In the genomic region with DNA sequence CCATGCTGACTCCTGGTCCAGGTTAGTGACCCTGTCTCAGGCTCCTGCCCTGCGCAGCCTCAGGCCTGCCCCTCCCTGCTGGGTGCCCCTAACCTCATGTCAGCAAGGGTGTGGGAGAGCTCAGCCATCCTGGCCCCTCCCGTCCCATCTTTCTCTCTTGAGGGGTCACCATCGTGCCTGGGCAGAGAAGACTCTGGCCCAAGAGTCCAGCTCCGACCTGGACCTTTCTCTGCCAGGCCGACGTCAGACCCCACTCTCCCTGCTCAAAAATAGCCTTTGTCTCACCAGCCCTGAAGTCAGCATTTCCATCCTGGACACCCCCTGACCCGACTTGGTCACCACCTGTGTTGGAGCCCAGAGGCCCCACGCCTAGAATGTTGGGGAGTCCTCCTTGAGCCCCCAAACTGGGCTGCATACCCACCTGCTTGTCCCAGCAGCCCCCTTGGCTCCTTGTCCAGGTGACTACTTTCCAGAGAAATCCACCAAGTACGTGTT, we compare ENCODE assay signal across 25 cellular contexts. TPM values are rescaled to one million over a fixed set of nuclear protein-coding genes. Genes with fewer than 3 reads are reported as not detected.
A peak's percentile ranks its signal among the peaks of the same experiment; 100 is the strongest.
DNase-seq lines count a peak whose midpoint lies in the region; ATAC-seq and TF ChIP-seq lines count a peak whose summit lies in the region.
"Had no signal": no experiment of that assay in that cellular context is flagged by ENCODE, and none has a peak within 500 bp of the region (broad histone marks: within the 10 kb centered on the region; RNA-seq: fewer than 3 reads in every experiment).

No MANE protein-coding gene starts in this region.

- peaks cover 18% of the 10 kb centered on the region for H3K4me1 Mint-ChIP-seq in activated T-cell treated with anti-CD3 and anti-CD28 coated beads, Interleukin-2, amount 50 U/mL, for 72 hours (ENCODE audit: low read depth)
- H3K4me1 Mint-ChIP-seq in activated T-cell treated with anti-CD3 and anti-CD28 coated beads, Interleukin-2, amount 50 U/mL, for 24 hours (ENCODE audit: low read depth) = peaks cover 19% of the 10 kb centered on the region
- H3K4me1 Mint-ChIP-seq in activated CD8-positive, alpha-beta memory T cell treated with anti-CD3 and anti-CD28 coated beads, Interleukin-2, amount 10 ng/mL, durations not matched to agents 7 days and 5 days = peaks cover 17% of the 10 kb centered on the region
- peaks cover 22% of the 10 kb centered on the region for H3K4me1 Mint-ChIP-seq in stimulated activated effector memory CD8-positive, alpha-beta T cell treated with anti-CD3 and anti-CD28 coated beads, Interleukin-12 subunit alpha, Interleukin-12 subunit beta, amount 100 ng/mL, for 72 hours

- H3K27ac Mint-ChIP-seq in activated T-cell treated with anti-CD3 and anti-CD28 coated beads, Interleukin-2, amount 50 U/mL, for 72 hours = peak overlapping the region; percentile 12
- no peak overlapping the region for H3K27ac Mint-ChIP-seq in activated T-cell treated with anti-CD3 and anti-CD28 coated beads, Interleukin-2, amount 50 U/mL, for 24 hours
- H3K27ac Mint-ChIP-seq in activated CD8-positive, alpha-beta memory T cell treated with anti-CD3 and anti-CD28 coated beads, Interleukin-2, amount 10 ng/mL, durations not matched to agents 7 days and 5 days = no peak overlapping the region
- peak overlapping the region; percentile 70 for H3K27ac Mint-ChIP-seq in stimulated activated effector memory CD8-positive, alpha-beta T cell treated with anti-CD3 and anti-CD28 coated beads, Interleukin-12 subunit alpha, Interleukin-12 subunit beta, amount 100 ng/mL, for 72 hours
- H3K27ac Mint-ChIP-seq: activated T-helper 2 cell treated with anti-CD3 and anti-CD28 coated beads, Interferon-gamma antibody, Interleukin-2, Interleukin-4, amounts not matched to agents 10 μg/mL and 5 μg/mL and 100 μg/mL, durations not matched to agents 14 hours and 24 hours and 36 hours had no signal

- no peaks in the 10 kb centered on the region for H3K9me3 Mint-ChIP-seq in activated T-cell treated with anti-CD3 and anti-CD28 coated beads, Interleukin-2, amount 50 U/mL, for 72 hours
- H3K9me3 Mint-ChIP-seq in activated T-cell treated with anti-CD3 and anti-CD28 coated beads, Interleukin-2, amount 50 U/mL, for 24 hours = no peaks in the 10 kb centered on the region
- H3K9me3 Mint-ChIP-seq in activated CD8-positive, alpha-beta memory T cell treated with anti-CD3 and anti-CD28 coated beads, Interleukin-2, amount 10 ng/mL, durations not matched to agents 7 days and 5 days (ENCODE audit: low read depth) = no peaks in the 10 kb centered on the region
- no peaks in the 10 kb centered on the region for H3K9me3 Mint-ChIP-seq in stimulated activated effector memory CD8-positive, alpha-beta T cell treated with anti-CD3 and anti-CD28 coated beads, Interleukin-12 subunit alpha, Interleukin-12 subunit beta, amount 100 ng/mL, for 72 hours
- H3K9me3 Mint-ChIP-seq: activated T-helper 2 cell treated with anti-CD3 and anti-CD28 coated beads, Interferon-gamma antibody, Interleukin-2, Interleukin-4, amounts not matched to agents 10 μg/mL and 5 μg/mL and 100 μg/mL, durations not matched to agents 14 hours and 24 hours and 36 hours; naive B cell had no signal

- DNase-seq in activated T-cell treated with anti-CD3 and anti-CD28 coated beads, Interleukin-2, amount 50 U/mL, for 72 hours = no peak
- DNase-seq in activated T-cell treated with anti-CD3 and anti-CD28 coated beads, Interleukin-2, amount 50 U/mL, for 24 hours = no peak
- DNase-seq in activated CD8-positive, alpha-beta memory T cell treated with anti-CD3 and anti-CD28 coated beads, Interleukin-2, amount 10 ng/mL, durations not matched to agents 7 days and 5 days = peak; percentile 36
- DNase-seq in islet precursor cell (peak; percentile 29), omental fat pad (ENCODE audit: low spot score) (no peak)
- no peak for DNase-seq in stimulated activated effector memory CD8-positive, alpha-beta T cell treated with anti-CD3 and anti-CD28 coated beads, Interleukin-12 subunit alpha, Interleukin-12 subunit beta, amount 100 ng/mL, for 72 hours (ENCODE audit: low spot score in 2 of 2)
- DNase-seq: activated CD4-positive, alpha-beta T cell treated with anti-CD3 and anti-CD28 coated beads, Interleukin-2, amount 50 U/mL, for 48 hours; amygdala; caudate nucleus; H7; mesenchymal stem cell; naive B cell; NCI-H187 treated with DMSO at 0.1 percent for 48 hours; NCI-H748 treated with DMSO at 0.1 percent for 48 hours; SJCRH30; stimulated activated CD4-positive, alpha-beta T cell treated with anti-CD3 and anti-CD28 coated beads, Interleukin-4, amount 100 ng/mL, for 4 hours had no signal

- H3K36me3 Mint-ChIP-seq in activated T-cell treated with anti-CD3 and anti-CD28 coated beads, Interleukin-2, amount 50 U/mL, for 72 hours (ENCODE audit: insufficient read depth in 2 of 2) = no peaks in the 10 kb centered on the region
- peaks cover 30% of the 10 kb centered on the region for H3K36me3 Mint-ChIP-seq in activated T-cell treated with anti-CD3 and anti-CD28 coated beads, Interleukin-2, amount 50 U/mL, for 24 hours (ENCODE audit: low read depth)
- H3K36me3 Mint-ChIP-seq in activated CD8-positive, alpha-beta memory T cell treated with anti-CD3 and anti-CD28 coated beads, Interleukin-2, amount 10 ng/mL, durations not matched to agents 7 days and 5 days = no peaks in the 10 kb centered on the region
- peaks cover 27% of the 10 kb centered on the region for H3K36me3 Mint-ChIP-seq in stimulated activated effector memory CD8-positive, alpha-beta T cell treated with anti-CD3 and anti-CD28 coated beads, Interleukin-12 subunit alpha, Interleukin-12 subunit beta, amount 100 ng/mL, for 72 hours
- H3K36me3 Mint-ChIP-seq: naive B cell had no signal

- CTCF ChIA-PET in activated CD8-positive, alpha-beta memory T cell treated with anti-CD3 and anti-CD28 coated beads, Interleukin-2, amount 10 ng/mL, durations not matched to agents 7 days and 5 days (lab: Charles Lee) = interaction anchor here (1.3 kb wide), 1 partner anchor 54 kb away, joined by 3 read pairs; no protein-coding TSS in a partner anchor

- H3K4me3 Mint-ChIP-seq in activated T-cell treated with anti-CD3 and anti-CD28 coated beads, Interleukin-2, amount 50 U/mL, for 72 hours = no peak overlapping the region
- no peak overlapping the region for H3K4me3 Mint-ChIP-seq in activated T-cell treated with anti-CD3 and anti-CD28 coated beads, Interleukin-2, amount 50 U/mL, for 24 hours
- H3K4me3 Mint-ChIP-seq in activated CD8-positive, alpha-beta memory T cell treated with anti-CD3 and anti-CD28 coated beads, Interleukin-2, amount 10 ng/mL, durations not matched to agents 7 days and 5 days = no peak overlapping the region
- H3K4me3 Mint-ChIP-seq in stimulated activated effector memory CD8-positive, alpha-beta T cell treated with anti-CD3 and anti-CD28 coated beads, Interleukin-12 subunit alpha, Interleukin-12 subunit beta, amount 100 ng/mL, for 72 hours = no peak overlapping the region
- H3K4me3 Mint-ChIP-seq: naive B cell had no signal

- no peak for TF ChIP-seq CTCF in omental fat pad (IDR thresholded peaks at IDR 0.05)

- ATAC-seq in activated T-cell treated with anti-CD3 and anti-CD28 coated beads, Interleukin-2, amount 50 U/mL, for 72 hours (replicated peaks in 1 of 2) = no peak
- no peak for ATAC-seq in activated CD8-positive, alpha-beta memory T cell treated with anti-CD3 and anti-CD28 coated beads, Interleukin-2, amount 10 ng/mL, durations not matched to agents 7 days and 5 days
- ATAC-seq in stimulated activated effector memory CD8-positive, alpha-beta T cell treated with anti-CD3 and anti-CD28 coated beads, Interleukin-12 subunit alpha, Interleukin-12 subunit beta, amount 100 ng/mL, for 72 hours = no peak
- no peak for ATAC-seq in GM19452 (IDR thresholded peaks at IDR 0.05; ENCODE audit: unreplicated experiment)
- ATAC-seq in GM21381 (IDR thresholded peaks at IDR 0.05; ENCODE audit: unreplicated experiment) = no peak
- no peak for ATAC-seq in omental fat pad (ENCODE audit: low FRiP score)
- ATAC-seq: esophagus mucosa had no signal

- no peaks in the 10 kb centered on the region for H3K27me3 Mint-ChIP-seq in activated T-cell treated with anti-CD3 and anti-CD28 coated beads, Interleukin-2, amount 50 U/mL, for 72 hours (ENCODE audit: low read depth)
- H3K27me3 Mint-ChIP-seq in activated T-cell treated with anti-CD3 and anti-CD28 coated beads, Interleukin-2, amount 50 U/mL, for 24 hours = no peaks in the 10 kb centered on the region
- H3K27me3 Mint-ChIP-seq in activated CD8-positive, alpha-beta memory T cell treated with anti-CD3 and anti-CD28 coated beads, Interleukin-2, amount 10 ng/mL, durations not matched to agents 7 days and 5 days = no peaks in the 10 kb centered on the region
- H3K27me3 Mint-ChIP-seq: naive B cell had no signal

RNA-seq across cellular contexts. Expression of gene SCGB1C1, which starts 4.9 kb away (rescaled TPM):
- not detected for total RNA-seq in activated T-cell treated with anti-CD3 and anti-CD28 coated beads, Interleukin-2, amount 50 U/mL, for 72 hours
- total RNA-seq in activated CD8-positive, alpha-beta memory T cell treated with anti-CD3 and anti-CD28 coated beads, Interleukin-2, amount 10 ng/mL, durations not matched to agents 7 days and 5 days = not detected
- total RNA-seq in omental fat pad = not detected
- total RNA-seq: activated T-helper 2 cell treated with anti-CD3 and anti-CD28 coated beads, Interferon-gamma antibody, Interleukin-2, Interleukin-4, amounts not matched to agents 10 μg/mL and 5 μg/mL and 100 μg/mL, durations not matched to agents 14 hours and 24 hours and 36 hours; esophagus mucosa; frontal cortex; H7; HT-29; OCI-LY7; SJCRH30; smooth muscle cell; T-helper 1 cell treated with Interleukin-12 subunit alpha and Interleukin-12 subunit beta and Interleukin-4 antibody, amounts not matched to agents 30 ng/mL and 1 ng/mL, for 36 hours had no signal

RNA-seq across cellular contexts. Expression of gene BET1L, which starts 9.4 kb away (rescaled TPM):
- 10 to 100 TPM; 64.6 to 76.8 TPM for total RNA-seq in activated T-cell treated with anti-CD3 and anti-CD28 coated beads, Interleukin-2, amount 50 U/mL, for 72 hours
- 10 to 100 TPM; 28.8 to 31.7 TPM for total RNA-seq in activated CD8-positive, alpha-beta memory T cell treated with anti-CD3 and anti-CD28 coated beads, Interleukin-2, amount 10 ng/mL, durations not matched to agents 7 days and 5 days
- total RNA-seq in omental fat pad = 10 to 100 TPM; 18.4 to 29.1 (median 26.8) TPM

RNA-seq across cellular contexts. Expression of gene RIC8A, which starts 9.7 kb away (rescaled TPM):
- total RNA-seq in activated T-cell treated with anti-CD3 and anti-CD28 coated beads, Interleukin-2, amount 50 U/mL, for 72 hours = 100 to 1,000 TPM; 118 to 134 TPM
- 100 to 1,000 TPM; 110 to 113 TPM for total RNA-seq in activated CD8-positive, alpha-beta memory T cell treated with anti-CD3 and anti-CD28 coated beads, Interleukin-2, amount 10 ng/mL, durations not matched to agents 7 days and 5 days
- total RNA-seq in omental fat pad = 100 to 1,000 TPM in 1 of 4 donors, 10 to 100 TPM in 3; 60.6 to 104 (median 77.6) TPM

RNA-seq across cellular contexts. Expression of gene SIRT3, which starts 38.4 kb away (rescaled TPM):
- 10 to 100 TPM; 36.5 to 39.0 TPM for total RNA-seq in activated T-cell treated with anti-CD3 and anti-CD28 coated beads, Interleukin-2, amount 50 U/mL, for 72 hours
- 10 to 100 TPM; 12.8 to 15.9 TPM for total RNA-seq in activated CD8-positive, alpha-beta memory T cell treated with anti-CD3 and anti-CD28 coated beads, Interleukin-2, amount 10 ng/mL, durations not matched to agents 7 days and 5 days
- total RNA-seq in omental fat pad = 10 to 100 TPM in 3 of 4 donors, 1 to 10 TPM in 1; 6.8 to 19.2 (median 12.2) TPM

RNA-seq across cellular contexts. Expression of gene PSMD13, which starts 39.0 kb away (rescaled TPM):
- total RNA-seq in activated T-cell treated with anti-CD3 and anti-CD28 coated beads, Interleukin-2, amount 50 U/mL, for 72 hours = 100 to 1,000 TPM; 133 to 174 TPM
- total RNA-seq in activated CD8-positive, alpha-beta memory T cell treated with anti-CD3 and anti-CD28 coated beads, Interleukin-2, amount 10 ng/mL, durations not matched to agents 7 days and 5 days = 100 to 1,000 TPM; 166 to 199 TPM
- total RNA-seq in omental fat pad = 100 to 1,000 TPM in 1 of 4 donors, 10 to 100 TPM in 3; 69.6 to 124 (median 78.2) TPM

Comparison
In these comparisons a context has a peak if more than half of its experiments do, and no peak if none do; other contexts are left out.
1. H3K27ac Mint-ChIP-seq: peak in activated T-cell treated with anti-CD3 and anti-CD28 coated beads, Interleukin-2, amount 50 U/mL, for 72 hours (single experiment) and stimulated activated effector memory CD8-positive, alpha-beta T cell treated with anti-CD3 and anti-CD28 coated beads, Interleukin-12 subunit alpha, Interleukin-12 subunit beta, amount 100 ng/mL, for 72 hours (single experiment); none in activated T-cell treated with anti-CD3 and anti-CD28 coated beads, Interleukin-2, amount 50 U/mL, for 24 hours (single experiment) and activated CD8-positive, alpha-beta memory T cell treated with anti-CD3 and anti-CD28 coated beads, Interleukin-2, amount 10 ng/mL, durations not matched to agents 7 days and 5 days (single experiment).
2. DNase-seq: peak in activated CD8-positive, alpha-beta memory T cell treated with anti-CD3 and anti-CD28 coated beads, Interleukin-2, amount 10 ng/mL, durations not matched to agents 7 days and 5 days (single experiment) and islet precursor cell (single experiment); none in activated T-cell treated with anti-CD3 and anti-CD28 coated beads, Interleukin-2, amount 50 U/mL, for 72 hours (0 of 2), activated T-cell treated with anti-CD3 and anti-CD28 coated beads, Interleukin-2, amount 50 U/mL, for 24 hours (single experiment), stimulated activated effector memory CD8-positive, alpha-beta T cell treated with anti-CD3 and anti-CD28 coated beads, Interleukin-12 subunit alpha, Interleukin-12 subunit beta, amount 100 ng/mL, for 72 hours (0 of 2) and omental fat pad (single experiment).